3 cellular contexts compared by ENCODE assay signal in genomic region chr7:116771640-116772039, GRCh38.
TF ChIP-seq lines count a peak whose summit lies in the region.

No MANE protein-coding gene starts in this region.

TF ChIP-seq in A549, 52 proteins besides CTCF, POLR2A, EP300 and RAD21:
- TF ChIP-seq ELK1 (IDR thresholded peaks at IDR 0.05; ENCODE audit: low read depth, low read length) = no peak
- TF ChIP-seq TP53 (CRISPR knock-in tag; IDR thresholded peaks at IDR 0.05) = no peak
- TF ChIP-seq CEBPB (IDR thresholded peaks at IDR 0.05) = no peak
- TF ChIP-seq HOXB5 (CRISPR knock-in tag; IDR thresholded peaks at IDR 0.05) = no peak
- no peak for TF ChIP-seq FOSB (CRISPR knock-in tag; IDR thresholded peaks at IDR 0.05)
- no peak for TF ChIP-seq TFCP2L1 (CRISPR knock-in tag; IDR thresholded peaks at IDR 0.05)

TF ChIP-seq in IMR-90, 13 proteins besides CTCF, POLR2A, EP300 and RAD21:
- TF ChIP-seq MAFK (IDR thresholded peaks at IDR 0.05; ENCODE audit: low read depth, low read length) = no peak
- no peak for TF ChIP-seq BHLHE40 (IDR thresholded peaks at IDR 0.05; ENCODE audit: low read depth, low read length)

TF ChIP-seq in endothelial cell of umbilical vein, 7 proteins besides CTCF, POLR2A, EP300 and RAD21:
- no peak for TF ChIP-seq GATA2 (IDR thresholded peaks at IDR 0.05; ENCODE audit: insufficient read depth, insufficient read length, low read depth, low read length)
- TF ChIP-seq POLR2AphosphoS5 (IDR thresholded peaks at IDR 0.05; ENCODE audit: insufficient read depth, low read depth, low read length) = no peak
- TF ChIP-seq MAX (IDR thresholded peaks at IDR 0.05; ENCODE audit: insufficient read depth, insufficient read length) = no peak
- TF ChIP-seq EZH2 (IDR thresholded peaks at IDR 0.05; ENCODE audit: borderline replicate concordance, low read depth, low read length, severe bottlenecking) = no peak
- TF ChIP-seq JUN (IDR thresholded peaks at IDR 0.05; ENCODE audit: borderline replicate concordance, insufficient read depth, insufficient read length, low read depth) = no peak
TF ChIP-seq in endothelial cell of umbilical vein: peak in this region for 0.
